18 cellular contexts compared by ENCODE assay signal in the genomic region with DNA sequence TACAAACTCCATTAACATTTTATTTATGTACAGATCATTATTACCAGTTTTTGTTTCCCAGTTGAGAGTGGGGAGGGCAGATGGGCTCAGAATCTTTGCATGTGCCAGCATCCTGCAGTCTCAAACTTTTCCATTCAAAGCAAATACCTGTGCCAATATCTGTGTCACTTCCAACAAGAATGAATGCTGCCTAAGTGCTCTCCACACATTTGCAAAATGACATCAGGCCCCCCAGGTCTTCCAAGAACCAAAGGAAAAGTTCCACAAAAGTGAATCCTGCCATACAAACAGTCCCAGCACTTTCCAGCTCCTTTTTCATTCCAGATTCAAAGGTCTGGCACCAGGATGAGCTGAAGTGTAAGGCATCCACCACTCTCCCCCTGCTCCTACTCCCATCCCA. TPM values are rescaled to one million over a fixed set of nuclear protein-coding genes. Genes with fewer than 3 reads are reported as not detected.
"Had no signal": no experiment of that assay in that cellular context is flagged by ENCODE, and none has a peak within 500 bp of the region (broad histone marks: within the 10 kb centered on the region; RNA-seq: fewer than 3 reads in every experiment).

No MANE protein-coding gene starts in this region.

- H3K27ac ChIP-seq: brain microvascular endothelial cell had no signal

- ATAC-seq: natural killer cell had no signal

- H3K9me3 ChIP-seq: stomach had no signal

- DNase-seq: activated CD4-positive, alpha-beta memory T cell treated with anti-CD3 and anti-CD28 coated beads for 36 hours; activated CD4-positive, CD25-positive, alpha-beta regulatory T cell treated with anti-CD3 and anti-CD28 coated beads, Interleukin-2, amount 50 U/mL, for 72 hours; activated gamma-delta T cell; activated T-cell treated with anti-CD3 and anti-CD28 coated beads, Interleukin-2, amount 50 U/mL, for 48 hours; amygdala; brain microvascular endothelial cell; effector CD4-positive, alpha-beta T cell; hypothalamus; kidney glomerular epithelial cell; natural killer cell; stimulated activated CD4-positive, alpha-beta T cell treated with anti-CD3 and anti-CD28 coated beads, Interleukin-15, amount 100 ng/mL, for 24 hours; stimulated activated CD4-positive, alpha-beta T cell treated with anti-CD3 and anti-CD28 coated beads, Interleukin-4, amount 100 ng/mL, for 4 hours; stomach; SW 1271; trophoblast cell had no signal

- H3K27me3 ChIP-seq: brain microvascular endothelial cell, stomach had no signal

- H3K4me3 ChIP-seq: stomach had no signal

- H3K36me3 ChIP-seq: brain microvascular endothelial cell, stomach had no signal

RNA-seq across cellular contexts. Expression of gene TIE1, which starts 1.7 kb away (rescaled TPM):
- total RNA-seq: activated CD4-positive, alpha-beta memory T cell treated with anti-CD3 and anti-CD28 coated beads for 36 hours; chondrocyte; osteoblast had no signal

RNA-seq across cellular contexts. Expression of gene C1orf210, which starts 13.7 kb away (rescaled TPM):
- total RNA-seq: activated CD4-positive, alpha-beta memory T cell treated with anti-CD3 and anti-CD28 coated beads for 36 hours; chondrocyte; natural killer cell; osteoblast had no signal

RNA-seq across cellular contexts. Expression of gene TMEM125, which starts 29.3 kb away (rescaled TPM):
- total RNA-seq: chondrocyte, natural killer cell, osteoblast had no signal

RNA-seq across cellular contexts. Expression of gene MPL, which starts 38.5 kb away (rescaled TPM):
- total RNA-seq: activated CD4-positive, alpha-beta memory T cell treated with anti-CD3 and anti-CD28 coated beads for 36 hours; chondrocyte; mucosa of gallbladder; osteoblast; stomach had no signal
- polyA plus RNA-seq: stomach had no signal
